In genomic region chr20:3158968-3159431, GRCh38 we compare ENCODE assay signal across 6 cellular contexts.
DNase-seq lines count a peak whose midpoint lies in the region; ATAC-seq lines count a peak whose summit lies in the region.

No MANE protein-coding gene starts in this region.

- no peaks in the 10 kb centered on the region for H3K27me3 ChIP-seq in HAP-1 (ENCODE audit: low read depth)

- peak overlapping the region; percentile 97 for H3K27ac Mint-ChIP-seq in activated naive CD4-positive, alpha-beta T cell treated with anti-CD3 and anti-CD28 coated beads, Interleukin-2, amount 10 ng/mL, durations not matched to agents 7 days and 5 days
- peak overlapping the region; percentile 96 for H3K27ac Mint-ChIP-seq in memory B cell

- in situ Hi-C loops in HAP-1 (cut with MboI; ENCODE audit: low sequenced_read_pairs) = no loop called here

- peak overlapping the region; percentile 94 for H3K4me3 Mint-ChIP-seq in activated naive CD4-positive, alpha-beta T cell treated with anti-CD3 and anti-CD28 coated beads, Interleukin-2, amount 10 ng/mL, durations not matched to agents 7 days and 5 days
- H3K4me3 Mint-ChIP-seq in memory B cell = peak overlapping the region; percentile 97

- ATAC-seq in memory B cell (ENCODE audit: low read depth) = peak; percentile 39
- no peak for ATAC-seq in HG02981 (IDR thresholded peaks at IDR 0.05; ENCODE audit: unreplicated experiment)
- ATAC-seq in GM18868 (IDR thresholded peaks at IDR 0.05; ENCODE audit: unreplicated experiment) = no peak
- ATAC-seq in HG03457 (IDR thresholded peaks at IDR 0.05; ENCODE audit: unreplicated experiment) = no peak

- no peaks in the 10 kb centered on the region for H3K9me3 Mint-ChIP-seq in activated naive CD4-positive, alpha-beta T cell treated with anti-CD3 and anti-CD28 coated beads, Interleukin-2, amount 10 ng/mL, durations not matched to agents 7 days and 5 days
- H3K9me3 Mint-ChIP-seq in memory B cell = no peaks in the 10 kb centered on the region

- H3K4me3 ChIP-seq in HAP-1 = peak overlapping the region; percentile 83

- DNase-seq in HAP-1 (ENCODE audit: low spot score in 2 of 2) (no peak), memory B cell (ENCODE audit: low spot score in 2 of 2) (no peak)
- DNase-seq in activated naive CD4-positive, alpha-beta T cell treated with anti-CD3 and anti-CD28 coated beads, Interleukin-2, amount 10 ng/mL, durations not matched to agents 7 days and 5 days = no peak

- peaks cover 29% of the 10 kb centered on the region for H3K36me3 Mint-ChIP-seq in activated naive CD4-positive, alpha-beta T cell treated with anti-CD3 and anti-CD28 coated beads, Interleukin-2, amount 10 ng/mL, durations not matched to agents 7 days and 5 days
- peaks cover 4% of the 10 kb centered on the region for H3K36me3 Mint-ChIP-seq in memory B cell

- H3K36me3 ChIP-seq in HAP-1 (replicated peaks) = peaks cover 3% of the 10 kb centered on the region

- CTCF ChIA-PET in activated naive CD4-positive, alpha-beta T cell treated with anti-CD3 and anti-CD28 coated beads, Interleukin-2, amount 10 ng/mL, durations not matched to agents 7 days and 5 days (lab: Charles Lee) = no interaction called here

- peaks cover 5% of the 10 kb centered on the region for H3K27me3 Mint-ChIP-seq in activated naive CD4-positive, alpha-beta T cell treated with anti-CD3 and anti-CD28 coated beads, Interleukin-2, amount 10 ng/mL, durations not matched to agents 7 days and 5 days
- no peaks in the 10 kb centered on the region for H3K27me3 Mint-ChIP-seq in memory B cell

- H3K4me1 Mint-ChIP-seq in activated naive CD4-positive, alpha-beta T cell treated with anti-CD3 and anti-CD28 coated beads, Interleukin-2, amount 10 ng/mL, durations not matched to agents 7 days and 5 days = peaks cover 48% of the 10 kb centered on the region
- H3K4me1 Mint-ChIP-seq in memory B cell = peaks cover 37% of the 10 kb centered on the region

- H3K4me1 ChIP-seq in HAP-1 = no peaks in the 10 kb centered on the region

- no peaks in the 10 kb centered on the region; the same call in 1 of the 2 replicates for H3K9me3 ChIP-seq in HAP-1
